Comparison of ENCODE assay signal across 9 cellular contexts in the genomic region with DNA sequence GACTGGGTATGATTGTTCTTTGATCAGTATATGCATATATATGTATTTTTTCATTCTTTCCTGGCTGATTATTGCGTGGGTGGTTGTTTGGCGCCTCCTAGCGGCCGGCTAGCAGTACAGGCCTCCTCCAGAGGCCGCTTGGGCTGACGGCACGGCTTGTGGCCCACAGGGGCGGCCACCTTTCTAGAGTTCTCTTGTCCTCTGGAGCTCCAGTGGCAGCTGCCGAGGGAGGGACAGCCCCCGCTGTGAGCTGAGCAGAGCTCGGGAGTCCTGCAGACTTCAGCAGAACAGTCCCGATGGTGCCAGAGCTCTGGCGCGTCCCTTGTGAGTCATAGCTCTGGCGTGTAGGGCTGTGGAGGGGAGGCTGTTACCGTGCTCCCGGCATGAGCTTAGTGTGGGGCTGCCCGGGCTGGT. TPM values are rescaled to one million over a fixed set of nuclear protein-coding genes. Genes with fewer than 3 reads are reported as not detected.
DNase-seq lines count a peak whose midpoint lies in the region; ATAC-seq, FAIRE-seq and TF ChIP-seq lines count a peak whose summit lies in the region.
"Had no signal": no experiment of that assay in that cellular context is flagged by ENCODE, and none has a peak within 500 bp of the region (broad histone marks: within the 10 kb centered on the region; RNA-seq: fewer than 3 reads in every experiment).

No MANE protein-coding gene starts in this region.

- intact Hi-C loops in ascending aorta (cut with DNase I), result loop anchor here (5.0 kb wide), 3 partner anchors 46 to 281 kb away; no protein-coding TSS in a partner anchor
- intact Hi-C loops in kidney (cut with DNase I), result no loop called here

- H3K27ac Mint-ChIP-seq in HFFc6 (peak overlapping the region; percentile 48; the same call in 1 of the 2 replicates), T-helper 17 cell (no peak overlapping the region)
- H3K27ac Mint-ChIP-seq: activated naive CD4-positive, alpha-beta T cell treated with anti-CD3 and anti-CD28 coated beads, Interleukin-2, amount 50 U/mL, for 24 hours had no signal

- no peaks in the 10 kb centered on the region for H3K27me3 ChIP-seq in ascending aorta

- H3K4me1 ChIP-seq in ascending aorta (no peaks in the 10 kb centered on the region), kidney (ENCODE audit: control insufficient read depth in 1 of 2, insufficient read depth in 1 of 2, low read depth in 1 of 2, low read length in 2 of 2) (no peaks in the 10 kb centered on the region)

- no peaks in the 10 kb centered on the region; the same call in 1 of the 2 replicates for H3K4me1 Mint-ChIP-seq in HFFc6 (ENCODE audit: low read depth)
- peaks cover 7% of the 10 kb centered on the region for H3K4me1 Mint-ChIP-seq in T-helper 17 cell
- H3K4me1 Mint-ChIP-seq: activated naive CD4-positive, alpha-beta T cell treated with anti-CD3 and anti-CD28 coated beads, Interleukin-2, amount 50 U/mL, for 24 hours had no signal

- peak; percentile 90 for DNase-seq in HFFc6
- DNase-seq in T-helper 17 cell, result peak; percentile 51 to 63 (median 52)
- peak; percentile 26 to 88 for DNase-seq in ascending aorta (ENCODE audit: low spot score in 2 of 2)
- DNase-seq in kidney, result peak; percentile 86
- peak; percentile 54 to 63 for DNase-seq in stimulated activated CD4-positive, alpha-beta T cell treated with anti-CD3 and anti-CD28 coated beads, Interleukin-4, amount 100 ng/mL, for 4 hours
- no peak for DNase-seq in GM19238 (ENCODE audit: insufficient read length, low spot score)

- peaks cover 22% of the 10 kb centered on the region for H3K9me3 Mint-ChIP-seq in HFFc6

- H3K4me3 Mint-ChIP-seq in HFFc6 (peak overlapping the region; percentile 60), T-helper 17 cell (peak overlapping the region; percentile 46)
- H3K4me3 Mint-ChIP-seq: activated naive CD4-positive, alpha-beta T cell treated with anti-CD3 and anti-CD28 coated beads, Interleukin-2, amount 50 U/mL, for 24 hours had no signal

- no peaks in the 10 kb centered on the region; the same call in 1 of the 2 replicates for H3K27me3 Mint-ChIP-seq in HFFc6 (ENCODE audit: insufficient read depth)
- H3K27me3 Mint-ChIP-seq in T-helper 17 cell, result no peaks in the 10 kb centered on the region

- H3K36me3 ChIP-seq in ascending aorta (no peaks in the 10 kb centered on the region), kidney (ENCODE audit: control insufficient read depth in 1 of 2, insufficient read depth in 2 of 2, low read length in 2 of 2) (no peaks in the 10 kb centered on the region)

- ATAC-seq in T-helper 17 cell (peak; percentile 89), GM19351 (IDR thresholded peaks at IDR 0.05; ENCODE audit: unreplicated experiment) (no peak), GM19452 (IDR thresholded peaks at IDR 0.05; ENCODE audit: unreplicated experiment) (no peak)

- H3K36me3 Mint-ChIP-seq in HFFc6 (ENCODE audit: low read depth) (peaks cover 14% of the 10 kb centered on the region), T-helper 17 cell (ENCODE audit: low read depth) (no peaks in the 10 kb centered on the region)

- peak overlapping the region in 1 of 2 donors; percentile 25 for H3K4me3 ChIP-seq in ascending aorta
- no peak overlapping the region for H3K4me3 ChIP-seq in kidney (ENCODE audit: low read length in 2 of 2)

- H3K9ac ChIP-seq in kidney (ENCODE audit: low read length in 2 of 2), result no peak overlapping the region

- H3K27ac ChIP-seq in ascending aorta, result peak overlapping the region; percentile 30 to 65
- no peak overlapping the region for H3K27ac ChIP-seq in kidney (ENCODE audit: low read depth in 2 of 2, low read length in 2 of 2)

- TF ChIP-seq CTCF in HFFc6 (IDR thresholded peaks at IDR 0.05) (peak; percentile 93), ascending aorta (IDR thresholded peaks at IDR 0.05) (peak; percentile 76 to 89 (median 89)), kidney (IDR thresholded peaks at IDR 0.05; ENCODE audit: borderline replicate concordance, extremely low read depth, insufficient read depth) (peak; percentile 79)

- FAIRE-seq in kidney (lab: Jason Lieb, UNC), result no peak

- H3K9me3 ChIP-seq in T-helper 17 cell (ENCODE audit: control insufficient read depth, low read length, poor library complexity, severe bottlenecking) (no peaks in the 10 kb centered on the region), ascending aorta (no peaks in the 10 kb centered on the region), kidney (ENCODE audit: control insufficient read depth in 1 of 2, low read length in 2 of 2) (no peaks in the 10 kb centered on the region)

RNA-seq across cellular contexts. Expression of gene ZNF429, which starts 22.5 kb away (rescaled TPM):
- 1 to 10 TPM; 5.4 to 7.6 (median 6.7) TPM for total RNA-seq in HFFc6 (2021; fragmentation: NEBNext Ultra II Directional; extraction: Animal tissue kit (Norgen Biotek cat#: 25700))
- total RNA-seq in T-helper 17 cell (10 to 100 TPM; 10.7 to 12.4 TPM), ascending aorta (1.9 TPM), kidney (21.3 TPM)
- 8.3 TPM for polyA plus RNA-seq in kidney (ENCODE audit: insufficient read depth, low read depth, low replicate concordance)

Comparison
In these comparisons a context has a peak if more than half of its experiments do, and no peak if none do; other contexts are left out.
1. H3K27ac ChIP-seq: peak in ascending aorta (2 of 2); none in kidney (0 of 2).
2. Peak in every context shown above with its lines, with median percentiles within 50 percentile points of each other: CTCF ChIP-seq.